In the genomic region with DNA sequence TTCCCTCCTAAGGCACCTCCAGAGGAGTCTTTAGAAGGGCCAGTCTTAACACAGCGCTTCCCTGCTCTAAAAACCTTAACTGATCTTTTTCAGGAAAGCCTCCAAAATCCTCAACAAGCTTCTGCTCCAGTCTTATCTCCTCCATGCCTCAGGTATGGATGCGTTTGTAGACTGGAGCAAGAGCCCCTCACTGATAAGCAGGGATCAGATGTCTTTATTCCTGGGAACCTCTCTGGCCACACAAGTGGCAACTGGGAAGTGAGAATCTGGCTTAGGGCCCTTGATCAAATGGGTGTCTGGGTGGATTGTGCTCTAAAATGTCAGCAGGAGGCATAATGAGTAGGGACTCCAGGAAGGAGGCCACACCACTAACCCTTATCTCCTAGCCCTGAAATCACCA, we compare ENCODE assay signal across 7 cellular contexts. TPM values are rescaled to one million over a fixed set of nuclear protein-coding genes. Genes with fewer than 3 reads are reported as not detected.
DNase-seq lines count a peak whose midpoint lies in the region; ATAC-seq, FAIRE-seq and TF ChIP-seq lines count a peak whose summit lies in the region.

No MANE protein-coding gene starts in this region.

- ATAC-seq in HG02870 (IDR thresholded peaks at IDR 0.05; ENCODE audit: unreplicated experiment) = no peak

- no peak overlapping the region for H2AFZ ChIP-seq in neuron (ENCODE audit: low read depth, low read length)

- FAIRE-seq in bronchial epithelial cell (lab: Jason Lieb, UNC) = no peak

- peak overlapping the region; percentile 49 for H3K4me3 ChIP-seq in MG63
- H3K4me3 ChIP-seq in bronchial epithelial cell (ENCODE audit: low read depth, low read length) = peak overlapping the region; percentile 62
- H3K4me3 ChIP-seq in neuron (ENCODE audit: low read length) = peak overlapping the region; percentile 55

- no peaks in the 10 kb centered on the region for H3K27me3 ChIP-seq in MG63
- H3K27me3 ChIP-seq in bronchial epithelial cell (ENCODE audit: control insufficient read depth, insufficient read depth, low read length) = no peaks in the 10 kb centered on the region
- no peaks in the 10 kb centered on the region for H3K27me3 ChIP-seq in neuron (ENCODE audit: insufficient read depth, low read length)

- no peaks in the 10 kb centered on the region for H3K9me3 ChIP-seq in MG63
- H3K9me3 ChIP-seq in neuron (ENCODE audit: low read length) = peaks cover 3% of the 10 kb centered on the region

- H3K36me3 ChIP-seq in MG63 (peaks cover 2% of the 10 kb centered on the region), bronchial epithelial cell (ENCODE audit: control insufficient read depth, insufficient read depth, low read length) (no peaks in the 10 kb centered on the region), neuron (ENCODE audit: insufficient read depth, low read length) (peaks cover 3% of the 10 kb centered on the region)

- DNase-seq in Daoy (ENCODE audit: low read depth) (peak; percentile 33), MG63 (no peak), bronchial epithelial cell (ENCODE audit: low read depth) (no peak), AG20443 (ENCODE audit: low spot score) (no peak), NCI-H2081 treated with DMSO at 0.1 percent for 48 hours (lab: John Stamatoyannopoulos, UW) (no peak)

- peaks cover 8% of the 10 kb centered on the region for H3K4me1 ChIP-seq in neuron (ENCODE audit: insufficient read depth, low read length)

- TF ChIP-seq CTCF in bronchial epithelial cell (IDR thresholded peaks at IDR 0.05; ENCODE audit: insufficient read depth, low read length, severe bottlenecking) = no peak

RNA-seq across cellular contexts. Expression of a gene that starts 1.4 kb away (rescaled TPM):
- 3.2 and 6.2 TPM in 2 replicates for total RNA-seq in Daoy (2014; rRNA removed; shearing (Covaris generic))
- total RNA-seq in MG63 (2014; rRNA removed; shearing (Covaris generic); ENCODE audit: low replicate concordance) = 2.6 and 3.2 TPM in 2 replicates
- total RNA-seq in bronchial epithelial cell = 6.8 and 9.5 TPM in 2 replicates
